In the genomic region with DNA sequence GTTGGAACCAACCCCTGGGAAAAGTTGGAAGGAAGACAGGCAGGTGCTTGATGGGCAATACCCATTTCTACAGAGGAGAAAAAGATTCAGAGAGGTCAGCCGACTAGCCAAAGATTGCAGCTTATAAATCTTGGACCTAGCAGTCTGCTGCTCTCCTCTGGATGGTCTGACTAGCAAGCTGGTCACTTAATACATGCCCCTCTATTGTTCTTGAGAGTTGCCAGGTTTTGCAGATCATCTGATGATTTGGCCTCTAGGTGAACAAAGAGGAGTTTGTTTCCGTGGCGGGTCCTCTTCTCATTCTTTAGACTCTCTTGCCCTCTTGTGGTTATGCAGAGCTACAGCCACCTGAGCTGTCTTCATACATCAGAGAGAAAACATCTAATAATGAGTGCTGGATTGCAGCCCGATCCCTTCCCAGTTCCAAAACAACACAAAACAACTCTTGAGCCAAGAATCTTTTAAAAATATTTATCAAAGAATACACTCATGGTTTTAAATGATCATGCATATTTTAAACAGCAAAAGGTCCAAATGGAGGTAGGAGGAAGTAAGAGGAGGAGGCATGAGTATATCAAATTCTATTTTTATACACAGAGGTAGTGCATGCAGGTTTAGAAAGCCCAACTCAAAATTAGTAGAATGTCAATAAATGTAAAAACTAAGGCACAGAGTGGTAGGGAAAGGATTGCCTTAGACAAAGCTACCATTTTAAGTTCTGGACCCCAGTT, we compare ENCODE assay signal across 1 cellular context.
TF ChIP-seq lines count a peak whose summit lies in the region.

No MANE protein-coding gene starts in this region.

TF ChIP-seq in SK-N-SH, 30 proteins besides CTCF, POLR2A, EP300 and RAD21 (continued from another document):
- TF ChIP-seq, protein P1, sequence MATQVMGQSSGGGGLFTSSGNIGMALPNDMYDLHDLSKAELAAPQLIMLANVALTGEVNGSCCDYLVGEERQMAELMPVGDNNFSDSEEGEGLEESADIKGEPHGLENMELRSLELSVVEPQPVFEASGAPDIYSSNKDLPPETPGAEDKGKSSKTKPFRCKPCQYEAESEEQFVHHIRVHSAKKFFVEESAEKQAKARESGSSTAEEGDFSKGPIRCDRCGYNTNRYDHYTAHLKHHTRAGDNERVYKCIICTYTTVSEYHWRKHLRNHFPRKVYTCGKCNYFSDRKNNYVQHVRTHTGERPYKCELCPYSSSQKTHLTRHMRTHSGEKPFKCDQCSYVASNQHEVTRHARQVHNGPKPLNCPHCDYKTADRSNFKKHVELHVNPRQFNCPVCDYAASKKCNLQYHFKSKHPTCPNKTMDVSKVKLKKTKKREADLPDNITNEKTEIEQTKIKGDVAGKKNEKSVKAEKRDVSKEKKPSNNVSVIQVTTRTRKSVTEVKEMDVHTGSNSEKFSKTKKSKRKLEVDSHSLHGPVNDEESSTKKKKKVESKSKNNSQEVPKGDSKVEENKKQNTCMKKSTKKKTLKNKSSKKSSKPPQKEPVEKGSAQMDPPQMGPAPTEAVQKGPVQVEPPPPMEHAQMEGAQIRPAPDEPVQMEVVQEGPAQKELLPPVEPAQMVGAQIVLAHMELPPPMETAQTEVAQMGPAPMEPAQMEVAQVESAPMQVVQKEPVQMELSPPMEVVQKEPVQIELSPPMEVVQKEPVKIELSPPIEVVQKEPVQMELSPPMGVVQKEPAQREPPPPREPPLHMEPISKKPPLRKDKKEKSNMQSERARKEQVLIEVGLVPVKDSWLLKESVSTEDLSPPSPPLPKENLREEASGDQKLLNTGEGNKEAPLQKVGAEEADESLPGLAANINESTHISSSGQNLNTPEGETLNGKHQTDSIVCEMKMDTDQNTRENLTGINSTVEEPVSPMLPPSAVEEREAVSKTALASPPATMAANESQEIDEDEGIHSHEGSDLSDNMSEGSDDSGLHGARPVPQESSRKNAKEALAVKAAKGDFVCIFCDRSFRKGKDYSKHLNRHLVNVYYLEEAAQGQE (IDR thresholded peaks at IDR 0.05; ENCODE audit: low read depth, low read length), result no peak
- TF ChIP-seq RCOR1 (IDR thresholded peaks at IDR 0.05; ENCODE audit: low read length) (peak; percentile 54), FOSL2 (IDR thresholded peaks at IDR 0.05; ENCODE audit: borderline replicate concordance, low read depth) (0 out of 2 replicates have a peak, but pooled peaks have one; percentile 16), MEF2A (IDR thresholded peaks at IDR 0.05; ENCODE audit: borderline replicate concordance, low read depth) (no peak), TEAD4 (IDR thresholded peaks at IDR 0.05; ENCODE audit: borderline replicate concordance, insufficient read depth) (no peak), NFIC (IDR thresholded peaks at IDR 0.05; ENCODE audit: borderline replicate concordance) (peak; percentile 39; the same call in 1 of the 2 replicates)
TF ChIP-seq in SK-N-SH: peak in this region for 10.
